In the genomic region with DNA sequence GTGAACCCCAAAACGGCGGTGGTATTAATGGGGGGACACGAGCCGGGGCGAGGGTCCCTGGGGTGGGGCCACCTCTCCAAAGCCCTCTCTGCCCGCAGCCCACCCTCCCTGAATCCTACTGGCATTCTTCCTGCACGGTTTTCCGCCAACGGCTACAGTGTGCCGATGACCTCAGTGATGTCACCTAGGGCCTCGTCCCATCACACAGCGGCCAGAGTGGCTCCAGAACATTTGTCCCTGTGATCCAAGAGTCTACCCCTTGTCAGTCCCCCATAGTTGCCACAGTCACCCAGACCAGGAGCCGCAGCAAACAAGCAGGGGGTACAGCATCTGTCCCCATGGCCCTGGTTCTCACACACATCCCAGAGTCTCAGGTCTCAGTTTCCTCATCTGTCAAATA, we compare ENCODE assay signal across 18 cellular contexts. TPM values are rescaled to one million over a fixed set of nuclear protein-coding genes. Genes with fewer than 3 reads are reported as not detected.
DNase-seq lines count a peak whose midpoint lies in the region; ATAC-seq and TF ChIP-seq lines count a peak whose summit lies in the region.
"Had no signal": no experiment of that assay in that cellular context is flagged by ENCODE, and none has a peak within 500 bp of the region (broad histone marks: within the 10 kb centered on the region; RNA-seq: fewer than 3 reads in every experiment).

No MANE protein-coding gene starts in this region.

- H3K27ac Mint-ChIP-seq in CD4-positive, CD25-positive, alpha-beta regulatory T cell: peak overlapping the region; percentile 88 to 94 (median 93)
- peak overlapping the region; percentile 68 for H3K27ac Mint-ChIP-seq in T-helper 17 cell
- H3K27ac Mint-ChIP-seq in stimulated activated naive B cell treated with anti-CD40 and anti-IgM and Interleukin-4, amounts not matched to agents 10 μg/mL and 1 μg/mL and 100 μg/mL, for 72 hours: no peak overlapping the region
- H3K27ac Mint-ChIP-seq: GM23338 had no signal

- CTCF ChIA-PET in mammary epithelial cell (lab: Charles Lee; ENCODE audit: low non-redundant PET): no interaction called here

- peak overlapping the region; percentile 38; the same call in 1 of the 2 replicates for H3K27ac ChIP-seq in BLaER1
- peak overlapping the region; percentile 80 for H3K27ac ChIP-seq in CD4-positive, CD25-positive, alpha-beta regulatory T cell (ENCODE audit: insufficient read depth, low read length, poor library complexity, severe bottlenecking)
- H3K27ac ChIP-seq in mammary epithelial cell (ENCODE audit: insufficient read depth, low read depth, low read length): no peak overlapping the region
- H3K27ac ChIP-seq: KMS-11, SJCRH30 had no signal

- no peak for DNase-seq in CD4-positive, CD25-positive, alpha-beta regulatory T cell
- no peak for DNase-seq in T-helper 17 cell
- DNase-seq in left lobe of liver (ENCODE audit: low spot score): no peak
- DNase-seq in mammary epithelial cell: no peak
- DNase-seq in activated CD4-positive, alpha-beta T cell treated with anti-CD3 and anti-CD28 coated beads for 1 hour: no peak
- no peak for DNase-seq in stimulated activated naive B cell treated with anti-CD40 and anti-IgM and Interleukin-4, amounts not matched to agents 10 μg/mL and 1 μg/mL and 100 μg/mL, for 72 hours
- DNase-seq: GF-D8; NCI-H1436; NCI-H2029; NCI-H2171; NCI-H446; NCI-H69; NK-92 treated with Interleukin-12 subunit alpha and Interleukin-12 subunit beta, amount 100 ng/mL, for 24 hours; PC-3 had no signal

- H3K4me1 ChIP-seq in BLaER1: peaks cover 97% of the 10 kb centered on the region
- peaks cover 90% of the 10 kb centered on the region for H3K4me1 ChIP-seq in CD4-positive, CD25-positive, alpha-beta regulatory T cell (ENCODE audit: control insufficient read depth, insufficient read depth, low read length, poor library complexity, severe bottlenecking)
- no peaks in the 10 kb centered on the region for H3K4me1 ChIP-seq in mammary epithelial cell (ENCODE audit: insufficient read depth, low read length)

- no peak overlapping the region for H2AFZ ChIP-seq in mammary epithelial cell (ENCODE audit: low read depth, low read length)
- H2AFZ ChIP-seq: GM23338 had no signal

- H3K4me3 ChIP-seq in BLaER1 (no peak overlapping the region), mammary epithelial cell (replicated peaks in 1 of 3; ENCODE audit: insufficient read depth in 1 of 3, low read depth in 2 of 3, low read length in 3 of 3) (no peak overlapping the region)
- H3K4me3 ChIP-seq in CD4-positive, CD25-positive, alpha-beta regulatory T cell (ENCODE audit: low read depth, low read length): no peak overlapping the region
- H3K4me3 ChIP-seq: GM23338, SJCRH30 had no signal

- BruUV-seq in mammary epithelial cell (replicated peaks; lab: Mats Ljungman, UMichigan): no TSS peak

- H3K4me1 Mint-ChIP-seq in CD4-positive, CD25-positive, alpha-beta regulatory T cell: peaks cover 12 to 87% (median 32%) of the 10 kb centered on the region in 4 donors
- H3K4me1 Mint-ChIP-seq in T-helper 17 cell: peaks cover 42% of the 10 kb centered on the region
- H3K4me1 Mint-ChIP-seq in stimulated activated naive B cell treated with anti-CD40 and anti-IgM and Interleukin-4, amounts not matched to agents 10 μg/mL and 1 μg/mL and 100 μg/mL, for 72 hours: peaks cover 55 to 84% of the 10 kb centered on the region in 2 donors

- peaks cover 0 to 8% (median 0%) of the 10 kb centered on the region in 7 donors for H3K9me3 Mint-ChIP-seq in CD4-positive, CD25-positive, alpha-beta regulatory T cell
- H3K9me3 Mint-ChIP-seq in stimulated activated naive B cell treated with anti-CD40 and anti-IgM and Interleukin-4, amounts not matched to agents 10 μg/mL and 1 μg/mL and 100 μg/mL, for 72 hours: no peaks in the 10 kb centered on the region
- H3K9me3 Mint-ChIP-seq: GM23338 had no signal

- dilution Hi-C loops in mammary epithelial cell (cut with HindIII; ENCODE audit: low sequenced_read_pairs): no loop called here

- no peak for TF ChIP-seq CTCF in mammary epithelial cell (conservative IDR thresholded peaks at IDR 0.05 in 1 of 2, IDR thresholded peaks at IDR 0.05 in 1 of 2; ENCODE audit: extremely low read depth in 1 of 2, insufficient read depth in 1 of 2, low read depth in 1 of 2, low read length in 2 of 2)

- H3K79me2 ChIP-seq in mammary epithelial cell (ENCODE audit: insufficient read depth, low read length): peaks cover 57% of the 10 kb centered on the region

- peak overlapping the region in 3 of 4 donors; percentile 39 to 76 (median 60) for H3K4me3 Mint-ChIP-seq in CD4-positive, CD25-positive, alpha-beta regulatory T cell
- H3K4me3 Mint-ChIP-seq in T-helper 17 cell: no peak overlapping the region
- peak overlapping the region in 1 of 2 donors; percentile 68 for H3K4me3 Mint-ChIP-seq in stimulated activated naive B cell treated with anti-CD40 and anti-IgM and Interleukin-4, amounts not matched to agents 10 μg/mL and 1 μg/mL and 100 μg/mL, for 72 hours
- H3K4me3 Mint-ChIP-seq: GM23338 had no signal

- intact Hi-C loops in mammary epithelial cell (cut with micrococcal nuclease): no loop called here

- H3K4me2 ChIP-seq in BLaER1 (peak overlapping the region; percentile 80), mammary epithelial cell (ENCODE audit: insufficient read depth, low read depth, low read length) (no peak overlapping the region)
- H3K4me2 ChIP-seq: GM23338, KMS-11 had no signal

- WGBS in mammary epithelial cell (ENCODE audit: low coverage, missing lambda C conversion rate): 96% methylated on average over 7 of the region's 13 CpGs

- no peaks in the 10 kb centered on the region for H3K36me3 Mint-ChIP-seq in CD4-positive, CD25-positive, alpha-beta regulatory T cell
- H3K36me3 Mint-ChIP-seq in T-helper 17 cell (ENCODE audit: low read depth): no peaks in the 10 kb centered on the region
- peaks cover 6% of the 10 kb centered on the region in 2 donors for H3K36me3 Mint-ChIP-seq in stimulated activated naive B cell treated with anti-CD40 and anti-IgM and Interleukin-4, amounts not matched to agents 10 μg/mL and 1 μg/mL and 100 μg/mL, for 72 hours

- H3K9ac ChIP-seq in BLaER1 (peak overlapping the region; percentile 55), mammary epithelial cell (ENCODE audit: insufficient read depth, low read length) (no peak overlapping the region)
- H3K9ac ChIP-seq: KMS-11 had no signal

- H3K36me3 ChIP-seq in BLaER1 (no peaks in the 10 kb centered on the region), mammary epithelial cell (ENCODE audit: insufficient read depth, low read length) (no peaks in the 10 kb centered on the region)
- H3K36me3 ChIP-seq in CD4-positive, CD25-positive, alpha-beta regulatory T cell (ENCODE audit: control insufficient read depth, insufficient read depth, low read length): no peaks in the 10 kb centered on the region
- H3K36me3 ChIP-seq: SJCRH30 had no signal

- H3K9me3 ChIP-seq in BLaER1: no peaks in the 10 kb centered on the region
- no peaks in the 10 kb centered on the region for H3K9me3 ChIP-seq in CD4-positive, CD25-positive, alpha-beta regulatory T cell (ENCODE audit: control insufficient read depth in 2 of 2, low read length in 2 of 2)
- H3K9me3 ChIP-seq in T-helper 17 cell (ENCODE audit: control insufficient read depth, low read length, poor library complexity, severe bottlenecking): no peaks in the 10 kb centered on the region
- H3K9me3 ChIP-seq in mammary epithelial cell (replicated peaks; ENCODE audit: insufficient read depth, low read length): no peaks in the 10 kb centered on the region
- H3K9me3 ChIP-seq: SJCRH30 had no signal

- H3K27me3 ChIP-seq in BLaER1: no peaks in the 10 kb centered on the region
- no peaks in the 10 kb centered on the region for H3K27me3 ChIP-seq in CD4-positive, CD25-positive, alpha-beta regulatory T cell (ENCODE audit: control insufficient read depth, insufficient read depth, low read length)
- no peaks in the 10 kb centered on the region for H3K27me3 ChIP-seq in mammary epithelial cell (ENCODE audit: insufficient read depth, low read length)
- H3K27me3 ChIP-seq: SJCRH30 had no signal

- no peak for ATAC-seq in CD4-positive, CD25-positive, alpha-beta regulatory T cell (ENCODE audit: low read depth in 2 of 2)
- ATAC-seq in T-helper 17 cell (no peak), left lobe of liver (peak; percentile 31)
- no peak for ATAC-seq in stimulated activated naive B cell treated with anti-CD40 and anti-IgM and Interleukin-4, amounts not matched to agents 10 μg/mL and 1 μg/mL and 100 μg/mL, for 72 hours (replicated peaks)
- ATAC-seq: GM23338, PC-3 had no signal

- H4K20me1 ChIP-seq in BLaER1 (peaks cover 95% of the 10 kb centered on the region), mammary epithelial cell (ENCODE audit: insufficient read depth, low read length) (no peaks in the 10 kb centered on the region)

- peaks cover 10% of the 10 kb centered on the region for H3K27me3 Mint-ChIP-seq in CD4-positive, CD25-positive, alpha-beta regulatory T cell
- no peaks in the 10 kb centered on the region for H3K27me3 Mint-ChIP-seq in T-helper 17 cell
- H3K27me3 Mint-ChIP-seq in stimulated activated naive B cell treated with anti-CD40 and anti-IgM and Interleukin-4, amounts not matched to agents 10 μg/mL and 1 μg/mL and 100 μg/mL, for 72 hours: no peaks in the 10 kb centered on the region

- in situ Hi-C loops in mammary epithelial cell (cut with MboI; ENCODE audit: low sequenced_read_pairs in 2 of 2): no loop called here

RNA-seq across cellular contexts. Expression of a gene that starts 13.9 kb away (rescaled TPM):
- 30.2 TPM for total RNA-seq in CD4-positive, CD25-positive, alpha-beta regulatory T cell
- polyA plus RNA-seq in CD4-positive, CD25-positive, alpha-beta regulatory T cell: under 1 TPM; 0.07 to 0.41 (median 0.13) TPM
- total RNA-seq in T-helper 17 cell (10 to 100 TPM; 24.6 to 29.4 TPM), left lobe of liver (14.6 TPM), mammary epithelial cell (10 to 100 TPM in 1 of 2 donors, 1 to 10 TPM in 1; 2.0 to 14.1 TPM)
- polyA plus RNA-seq in mammary epithelial cell: 0.90 TPM
- 0.21 TPM for polyA minus RNA-seq in mammary epithelial cell
